8 cellular contexts compared by ENCODE assay signal in the genomic region with DNA sequence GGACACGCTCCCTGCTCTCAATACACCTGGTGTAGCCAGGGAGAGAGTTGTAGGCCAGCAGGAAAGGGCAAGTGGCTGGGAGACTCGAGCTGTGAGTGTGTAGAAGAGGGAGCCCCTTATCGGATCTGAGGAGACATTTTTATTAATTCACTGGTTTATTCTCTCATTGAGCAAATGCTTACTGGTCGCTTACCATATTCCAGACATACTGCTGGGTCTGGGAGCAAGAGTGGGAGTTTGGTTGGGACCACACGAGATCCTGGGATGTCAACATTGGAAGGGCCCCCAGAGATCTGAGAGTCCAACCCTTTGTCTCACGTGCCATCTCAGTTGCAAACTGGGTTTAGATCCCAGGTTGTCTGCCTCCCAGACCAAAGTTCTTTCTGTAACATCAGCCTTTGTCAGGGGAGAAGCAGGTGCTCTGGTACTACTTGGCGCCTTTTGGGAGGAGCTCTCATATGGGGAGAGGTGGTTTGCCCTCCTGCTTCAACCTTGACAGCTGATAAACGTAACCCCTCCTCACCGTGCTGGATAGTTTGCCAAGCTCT. TPM values are rescaled to one million over a fixed set of nuclear protein-coding genes. Genes with fewer than 3 reads are reported as not detected.
DNase-seq lines count a peak whose midpoint lies in the region; ATAC-seq and TF ChIP-seq lines count a peak whose summit lies in the region.

No MANE protein-coding gene starts in this region.

- H3K79me2 ChIP-seq in fibroblast of lung (ENCODE audit: control insufficient read depth, insufficient read depth, low read length) = peaks cover 48% of the 10 kb centered on the region

- TF ChIP-seq EP300 in sigmoid colon (IDR thresholded peaks at IDR 0.05) = no peak

- H3K9me3 ChIP-seq in SJCRH30 (replicated peaks) (no peaks in the 10 kb centered on the region), fibroblast of lung (ENCODE audit: control insufficient read depth, insufficient read depth, low read depth, low read length) (no peaks in the 10 kb centered on the region), sigmoid colon (no peaks in the 10 kb centered on the region)

- 0 out of 2 replicates have a peak, but pooled peaks cover 6% of the 10 kb centered on the region for H3K27me3 ChIP-seq in SJCRH30
- no peaks in the 10 kb centered on the region for H3K27me3 ChIP-seq in fibroblast of lung (ENCODE audit: control insufficient read depth, insufficient read depth, low read length)
- H3K27me3 ChIP-seq in sigmoid colon = no peaks in the 10 kb centered on the region

- TF ChIP-seq POLR2A in sigmoid colon (IDR thresholded peaks at IDR 0.05) = no peak

- peak overlapping the region; percentile 90 for H3K4me2 ChIP-seq in fibroblast of lung (ENCODE audit: extremely low read depth, insufficient read depth, low read length)

- TF ChIP-seq CTCF in fibroblast of lung (conservative IDR thresholded peaks at IDR 0.05 in 1 of 2, IDR thresholded peaks at IDR 0.05 in 1 of 2; ENCODE audit: low read depth in 1 of 2, low read length in 2 of 2) (no peak), sigmoid colon (IDR thresholded peaks at IDR 0.05) (no peak)

- ATAC-seq in GM19043 (IDR thresholded peaks at IDR 0.05; ENCODE audit: low read depth, unreplicated experiment) = peak; percentile 3
- no peak for ATAC-seq in HG03460 (IDR thresholded peaks at IDR 0.05; ENCODE audit: unreplicated experiment)

- H2AFZ ChIP-seq in fibroblast of lung (ENCODE audit: low read length) = peak overlapping the region; percentile 94

- peak in 1 of 2 experiments; percentile 20 for DNase-seq in SJCRH30
- no peak for DNase-seq in fibroblast of lung (ENCODE audit: low read depth in 2 of 2)
- DNase-seq in sigmoid colon = no peak
- no peak for DNase-seq in hippocampal formation (lab: John Stamatoyannopoulos, UW)
- DNase-seq in amniotic stem cell (lab: John Stamatoyannopoulos, UW) = no peak
- no peak for DNase-seq in globus pallidus (ENCODE audit: low spot score)

- peak overlapping the region; percentile 77 for H3K4me3 ChIP-seq in SJCRH30
- H3K4me3 ChIP-seq in fibroblast of lung (replicated peaks in 1 of 4; ENCODE audit: control extremely low read depth in 1 of 4, insufficient read depth in 1 of 4, low read depth in 3 of 4, low read length in 4 of 4) = peak overlapping the region; percentile 66 to 100 (median 93)
- H3K4me3 ChIP-seq in sigmoid colon = peak overlapping the region; percentile 66 to 92 (median 87)

- H3K27ac ChIP-seq in SJCRH30 = peak overlapping the region; percentile 60
- peak overlapping the region; percentile 98 for H3K27ac ChIP-seq in fibroblast of lung (ENCODE audit: insufficient read depth, low read length)
- peak overlapping the region; percentile 79 to 90 (median 88) for H3K27ac ChIP-seq in sigmoid colon

- intact Hi-C loops in sigmoid colon (cut with DNase I) = loop anchor here (2.0 to 10.0 kb wide), 5 partner anchors 24 to 342 kb away; partner anchors contain the start of genes AHDC1 and MAP3K6

- H4K20me1 ChIP-seq in fibroblast of lung (ENCODE audit: control insufficient read depth, extremely low read depth, insufficient read depth, low read length) = no peaks in the 10 kb centered on the region

- 1 to 2% methylated on average over 9 of the region's 9 CpGs for whole genome bisulfite sequencing in sigmoid colon, 2 donors

- H3K4me1 ChIP-seq in SJCRH30 (peaks cover 3% of the 10 kb centered on the region; the same call in 1 of the 2 replicates), fibroblast of lung (ENCODE audit: control insufficient read depth, extremely low read depth, insufficient read depth, low read length) (peaks cover 10% of the 10 kb centered on the region), sigmoid colon (peaks cover 0 to 43% (median 28%) of the 10 kb centered on the region in 4 donors)

- H3K36me3 ChIP-seq in SJCRH30 = peaks cover 15% of the 10 kb centered on the region
- H3K36me3 ChIP-seq in fibroblast of lung (ENCODE audit: control insufficient read depth, insufficient read depth, low read length) = peaks cover 8% of the 10 kb centered on the region
- peaks cover 0 to 36% (median 7%) of the 10 kb centered on the region in 4 donors for H3K36me3 ChIP-seq in sigmoid colon

- peak overlapping the region; percentile 98 for H3K9ac ChIP-seq in fibroblast of lung (ENCODE audit: insufficient read depth, low read length)

RNA-seq across cellular contexts. Expression of gene TMEM222, which starts 0.7 kb away (rescaled TPM):
- 26.0 and 26.1 TPM in 2 replicates for total RNA-seq in SJCRH30 (2014; rRNA removed; shearing (Covaris generic))
- 16.2 and 21.6 TPM in 2 replicates for total RNA-seq in fibroblast of lung
- polyA plus RNA-seq in fibroblast of lung = 37.1 and 39.9 TPM in 2 replicates
- polyA plus RNA-seq in fibroblast of lung (2012) = 44.4 and 49.0 TPM in 2 replicates
- polyA minus RNA-seq in fibroblast of lung (ENCODE audit: low replicate concordance) = 88.2 and 99.9 TPM in 2 replicates
- total RNA-seq in sigmoid colon = 10 to 100 TPM; 18.9 to 20.9 (median 19.6) TPM
- 10 to 100 TPM; 15.7 to 46.9 (median 21.0) TPM for polyA plus RNA-seq in sigmoid colon

RNA-seq across cellular contexts. Expression of gene SYTL1, which starts 19.2 kb away (rescaled TPM):
- 0.20 and 0.47 TPM in 2 replicates for total RNA-seq in SJCRH30 (2014; rRNA removed; shearing (Covaris generic))
- total RNA-seq in fibroblast of lung (under 0.01 and 0.17 TPM in 2 replicates), sigmoid colon (1 to 10 TPM in 1 of 4 donors, under 1 TPM in 2, not detected in 1; 0.54 to 1.5 (median 0.55) TPM)
- polyA plus RNA-seq in fibroblast of lung (0.02 and 0.03 TPM in 2 replicates), sigmoid colon (10 to 100 TPM in 1 of 3 donors, 1 to 10 TPM in 2; 3.2 to 25.9 (median 9.0) TPM)
- 0.12 and 0.15 TPM in 2 replicates for polyA plus RNA-seq in fibroblast of lung (2012)
- 2.4 TPM in 1 of 2 replicates, not detected in the other for polyA minus RNA-seq in fibroblast of lung (ENCODE audit: low replicate concordance)

RNA-seq across cellular contexts. Expression of gene MAP3K6, which starts 44.1 kb away (rescaled TPM):
- 8.2 and 10.0 TPM in 2 replicates for total RNA-seq in SJCRH30 (2014; rRNA removed; shearing (Covaris generic))
- total RNA-seq in fibroblast of lung = 8.3 and 12.1 TPM in 2 replicates
- polyA plus RNA-seq in fibroblast of lung = 9.0 and 11.5 TPM in 2 replicates
- 25.2 and 36.2 TPM in 2 replicates for polyA plus RNA-seq in fibroblast of lung (2012)
- 31.1 and 43.4 TPM in 2 replicates for polyA minus RNA-seq in fibroblast of lung (ENCODE audit: low replicate concordance)
- total RNA-seq in sigmoid colon = 10 to 100 TPM; 18.2 to 50.4 (median 26.8) TPM
- polyA plus RNA-seq in sigmoid colon = 10 to 100 TPM in 1 of 3 donors, 1 to 10 TPM in 2; 3.7 to 23.9 (median 9.0) TPM

RNA-seq across cellular contexts. Expression of gene FCN3, which starts 52.0 kb away (rescaled TPM):
- not detected in 2 replicates for total RNA-seq in SJCRH30 (2014; rRNA removed; shearing (Covaris generic))
- total RNA-seq in fibroblast of lung (not detected in 2 replicates), sigmoid colon (1 to 10 TPM in 3 of 4 donors, under 1 TPM in 1; 0.49 to 4.5 (median 1.8) TPM)
- polyA plus RNA-seq in fibroblast of lung (not detected in 2 replicates), sigmoid colon (1 to 10 TPM; 1.2 to 4.6 (median 4.1) TPM)
- 0.22 TPM in 1 of 2 replicates, not detected in the other for polyA plus RNA-seq in fibroblast of lung (2012)
- not detected in 2 replicates for polyA minus RNA-seq in fibroblast of lung (ENCODE audit: low replicate concordance)
